ENCODE assay signal across 2 cellular contexts in the genomic region with DNA sequence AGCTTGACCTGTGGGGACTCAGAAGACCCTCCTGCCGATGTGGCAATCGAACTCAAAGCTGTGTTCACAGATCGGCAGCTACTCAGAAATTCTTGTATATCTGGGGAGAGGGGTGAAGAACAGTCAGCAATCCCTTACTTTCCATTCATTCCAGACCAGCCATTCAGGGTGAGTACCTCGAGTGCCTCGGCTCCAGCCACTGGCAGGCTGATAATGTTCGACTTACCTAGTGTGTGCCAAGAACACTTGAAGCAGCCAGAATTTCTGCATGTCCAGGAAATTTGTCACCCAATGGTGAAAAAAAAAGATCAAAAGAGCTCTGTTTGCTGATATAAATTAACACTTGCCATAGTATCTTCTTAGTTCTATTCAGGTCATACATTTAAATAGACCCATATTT.
TF ChIP-seq lines count a peak whose summit lies in the region.

No MANE protein-coding gene starts in this region.

TF ChIP-seq in GM23338, 12 proteins besides CTCF, POLR2A, EP300 and RAD21 (continued from another document):
- TF ChIP-seq, protein P1, sequence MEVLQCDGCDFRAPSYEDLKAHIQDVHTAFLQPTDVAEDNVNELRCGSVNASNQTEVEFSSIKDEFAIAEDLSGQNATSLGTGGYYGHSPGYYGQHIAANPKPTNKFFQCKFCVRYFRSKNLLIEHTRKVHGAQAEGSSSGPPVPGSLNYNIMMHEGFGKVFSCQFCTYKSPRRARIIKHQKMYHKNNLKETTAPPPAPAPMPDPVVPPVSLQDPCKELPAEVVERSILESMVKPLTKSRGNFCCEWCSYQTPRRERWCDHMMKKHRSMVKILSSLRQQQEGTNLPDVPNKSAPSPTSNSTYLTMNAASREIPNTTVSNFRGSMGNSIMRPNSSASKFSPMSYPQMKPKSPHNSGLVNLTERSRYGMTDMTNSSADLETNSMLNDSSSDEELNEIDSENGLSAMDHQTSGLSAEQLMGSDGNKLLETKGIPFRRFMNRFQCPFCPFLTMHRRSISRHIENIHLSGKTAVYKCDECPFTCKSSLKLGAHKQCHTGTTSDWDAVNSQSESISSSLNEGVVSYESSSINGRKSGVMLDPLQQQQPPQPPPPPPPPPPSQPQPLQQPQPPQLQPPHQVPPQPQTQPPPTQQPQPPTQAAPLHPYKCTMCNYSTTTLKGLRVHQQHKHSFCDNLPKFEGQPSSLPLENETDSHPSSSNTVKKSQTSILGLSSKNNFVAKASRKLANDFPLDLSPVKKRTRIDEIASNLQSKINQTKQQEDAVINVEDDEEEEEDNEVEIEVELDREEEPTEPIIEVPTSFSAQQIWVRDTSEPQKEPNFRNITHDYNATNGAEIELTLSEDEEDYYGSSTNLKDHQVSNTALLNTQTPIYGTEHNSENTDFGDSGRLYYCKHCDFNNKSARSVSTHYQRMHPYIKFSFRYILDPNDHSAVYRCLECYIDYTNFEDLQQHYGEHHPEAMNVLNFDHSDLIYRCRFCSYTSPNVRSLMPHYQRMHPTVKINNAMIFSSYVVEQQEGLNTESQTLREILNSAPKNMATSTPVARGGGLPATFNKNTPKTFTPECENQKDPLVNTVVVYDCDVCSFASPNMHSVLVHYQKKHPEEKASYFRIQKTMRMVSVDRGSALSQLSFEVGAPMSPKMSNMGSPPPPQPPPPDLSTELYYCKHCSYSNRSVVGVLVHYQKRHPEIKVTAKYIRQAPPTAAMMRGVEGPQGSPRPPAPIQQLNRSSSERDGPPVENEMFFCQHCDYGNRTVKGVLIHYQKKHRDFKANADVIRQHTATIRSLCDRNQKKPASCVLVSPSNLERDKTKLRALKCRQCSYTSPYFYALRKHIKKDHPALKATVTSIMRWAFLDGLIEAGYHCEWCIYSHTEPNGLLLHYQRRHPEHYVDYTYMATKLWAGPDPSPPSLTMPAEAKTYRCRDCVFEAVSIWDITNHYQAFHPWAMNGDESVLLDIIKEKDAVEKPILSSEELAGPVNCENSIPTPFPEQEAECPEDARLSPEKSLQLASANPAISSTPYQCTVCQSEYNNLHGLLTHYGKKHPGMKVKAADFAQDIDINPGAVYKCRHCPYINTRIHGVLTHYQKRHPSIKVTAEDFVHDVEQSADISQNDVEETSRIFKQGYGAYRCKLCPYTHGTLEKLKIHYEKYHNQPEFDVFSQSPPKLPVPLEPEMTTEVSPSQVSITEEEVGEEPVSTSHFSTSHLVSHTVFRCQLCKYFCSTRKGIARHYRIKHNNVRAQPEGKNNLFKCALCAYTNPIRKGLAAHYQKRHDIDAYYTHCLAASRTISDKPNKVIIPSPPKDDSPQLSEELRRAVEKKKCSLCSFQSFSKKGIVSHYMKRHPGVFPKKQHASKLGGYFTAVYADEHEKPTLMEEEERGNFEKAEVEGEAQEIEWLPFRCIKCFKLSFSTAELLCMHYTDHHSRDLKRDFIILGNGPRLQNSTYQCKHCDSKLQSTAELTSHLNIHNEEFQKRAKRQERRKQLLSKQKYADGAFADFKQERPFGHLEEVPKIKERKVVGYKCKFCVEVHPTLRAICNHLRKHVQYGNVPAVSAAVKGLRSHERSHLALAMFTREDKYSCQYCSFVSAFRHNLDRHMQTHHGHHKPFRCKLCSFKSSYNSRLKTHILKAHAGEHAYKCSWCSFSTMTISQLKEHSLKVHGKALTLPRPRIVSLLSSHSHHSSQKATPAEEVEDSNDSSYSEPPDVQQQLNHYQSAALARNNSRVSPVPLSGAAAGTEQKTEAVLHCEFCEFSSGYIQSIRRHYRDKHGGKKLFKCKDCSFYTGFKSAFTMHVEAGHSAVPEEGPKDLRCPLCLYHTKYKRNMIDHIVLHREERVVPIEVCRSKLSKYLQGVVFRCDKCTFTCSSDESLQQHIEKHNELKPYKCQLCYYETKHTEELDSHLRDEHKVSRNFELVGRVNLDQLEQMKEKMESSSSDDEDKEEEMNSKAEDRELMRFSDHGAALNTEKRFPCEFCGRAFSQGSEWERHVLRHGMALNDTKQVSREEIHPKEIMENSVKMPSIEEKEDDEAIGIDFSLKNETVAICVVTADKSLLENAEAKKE (CRISPR knock-in tag; IDR thresholded peaks at IDR 0.05), result no peak
- TF ChIP-seq, protein P2, sequence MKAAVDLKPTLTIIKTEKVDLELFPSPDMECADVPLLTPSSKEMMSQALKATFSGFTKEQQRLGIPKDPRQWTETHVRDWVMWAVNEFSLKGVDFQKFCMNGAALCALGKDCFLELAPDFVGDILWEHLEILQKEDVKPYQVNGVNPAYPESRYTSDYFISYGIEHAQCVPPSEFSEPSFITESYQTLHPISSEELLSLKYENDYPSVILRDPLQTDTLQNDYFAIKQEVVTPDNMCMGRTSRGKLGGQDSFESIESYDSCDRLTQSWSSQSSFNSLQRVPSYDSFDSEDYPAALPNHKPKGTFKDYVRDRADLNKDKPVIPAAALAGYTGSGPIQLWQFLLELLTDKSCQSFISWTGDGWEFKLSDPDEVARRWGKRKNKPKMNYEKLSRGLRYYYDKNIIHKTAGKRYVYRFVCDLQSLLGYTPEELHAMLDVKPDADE (IDR thresholded peaks at IDR 0.05), result no peak
- TF ChIP-seq CREB1 (CRISPR knock-in tag; IDR thresholded peaks at IDR 0.05; ENCODE audit: low read depth) (no peak), NANOG (IDR thresholded peaks at IDR 0.05; ENCODE audit: borderline replicate concordance) (no peak), EZH2phosphoT487 (IDR thresholded peaks at IDR 0.05; ENCODE audit: unreplicated experiment) (no peak)
- TF ChIP-seq, protein P3, sequence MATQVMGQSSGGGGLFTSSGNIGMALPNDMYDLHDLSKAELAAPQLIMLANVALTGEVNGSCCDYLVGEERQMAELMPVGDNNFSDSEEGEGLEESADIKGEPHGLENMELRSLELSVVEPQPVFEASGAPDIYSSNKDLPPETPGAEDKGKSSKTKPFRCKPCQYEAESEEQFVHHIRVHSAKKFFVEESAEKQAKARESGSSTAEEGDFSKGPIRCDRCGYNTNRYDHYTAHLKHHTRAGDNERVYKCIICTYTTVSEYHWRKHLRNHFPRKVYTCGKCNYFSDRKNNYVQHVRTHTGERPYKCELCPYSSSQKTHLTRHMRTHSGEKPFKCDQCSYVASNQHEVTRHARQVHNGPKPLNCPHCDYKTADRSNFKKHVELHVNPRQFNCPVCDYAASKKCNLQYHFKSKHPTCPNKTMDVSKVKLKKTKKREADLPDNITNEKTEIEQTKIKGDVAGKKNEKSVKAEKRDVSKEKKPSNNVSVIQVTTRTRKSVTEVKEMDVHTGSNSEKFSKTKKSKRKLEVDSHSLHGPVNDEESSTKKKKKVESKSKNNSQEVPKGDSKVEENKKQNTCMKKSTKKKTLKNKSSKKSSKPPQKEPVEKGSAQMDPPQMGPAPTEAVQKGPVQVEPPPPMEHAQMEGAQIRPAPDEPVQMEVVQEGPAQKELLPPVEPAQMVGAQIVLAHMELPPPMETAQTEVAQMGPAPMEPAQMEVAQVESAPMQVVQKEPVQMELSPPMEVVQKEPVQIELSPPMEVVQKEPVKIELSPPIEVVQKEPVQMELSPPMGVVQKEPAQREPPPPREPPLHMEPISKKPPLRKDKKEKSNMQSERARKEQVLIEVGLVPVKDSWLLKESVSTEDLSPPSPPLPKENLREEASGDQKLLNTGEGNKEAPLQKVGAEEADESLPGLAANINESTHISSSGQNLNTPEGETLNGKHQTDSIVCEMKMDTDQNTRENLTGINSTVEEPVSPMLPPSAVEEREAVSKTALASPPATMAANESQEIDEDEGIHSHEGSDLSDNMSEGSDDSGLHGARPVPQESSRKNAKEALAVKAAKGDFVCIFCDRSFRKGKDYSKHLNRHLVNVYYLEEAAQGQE (IDR thresholded peaks at IDR 0.05; ENCODE audit: unreplicated experiment), result no peak

TF ChIP-seq in WTC11, 78 proteins besides CTCF, POLR2A, EP300 and RAD21 (continued from another document):
- TF ChIP-seq, protein P4, sequence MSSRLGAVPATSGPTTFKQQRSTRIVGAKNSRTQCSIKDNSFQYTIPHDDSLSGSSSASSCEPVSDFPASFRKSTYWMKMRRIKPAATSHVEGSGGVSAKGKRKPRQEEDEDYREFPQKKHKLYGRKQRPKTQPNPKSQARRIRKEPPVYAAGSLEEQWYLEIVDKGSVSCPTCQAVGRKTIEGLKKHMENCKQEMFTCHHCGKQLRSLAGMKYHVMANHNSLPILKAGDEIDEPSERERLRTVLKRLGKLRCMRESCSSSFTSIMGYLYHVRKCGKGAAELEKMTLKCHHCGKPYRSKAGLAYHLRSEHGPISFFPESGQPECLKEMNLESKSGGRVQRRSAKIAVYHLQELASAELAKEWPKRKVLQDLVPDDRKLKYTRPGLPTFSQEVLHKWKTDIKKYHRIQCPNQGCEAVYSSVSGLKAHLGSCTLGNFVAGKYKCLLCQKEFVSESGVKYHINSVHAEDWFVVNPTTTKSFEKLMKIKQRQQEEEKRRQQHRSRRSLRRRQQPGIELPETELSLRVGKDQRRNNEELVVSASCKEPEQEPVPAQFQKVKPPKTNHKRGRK (CRISPR knock-in tag; IDR thresholded peaks at IDR 0.05; ENCODE audit: borderline replicate concordance), result no peak
- TF ChIP-seq ZNF416 (CRISPR knock-in tag; IDR thresholded peaks at IDR 0.05) (no peak), GABPB1 (CRISPR knock-in tag; IDR thresholded peaks at IDR 0.05) (no peak), ZNF263 (CRISPR knock-in tag; IDR thresholded peaks at IDR 0.05; ENCODE audit: low read depth) (no peak), ESRRA (CRISPR knock-in tag; IDR thresholded peaks at IDR 0.05; ENCODE audit: borderline replicate concordance) (no peak), HMGA2 (CRISPR knock-in tag; IDR thresholded peaks at IDR 0.05) (no peak), NR2C2 (CRISPR knock-in tag; IDR thresholded peaks at IDR 0.05) (no peak)
- TF ChIP-seq, protein P5, sequence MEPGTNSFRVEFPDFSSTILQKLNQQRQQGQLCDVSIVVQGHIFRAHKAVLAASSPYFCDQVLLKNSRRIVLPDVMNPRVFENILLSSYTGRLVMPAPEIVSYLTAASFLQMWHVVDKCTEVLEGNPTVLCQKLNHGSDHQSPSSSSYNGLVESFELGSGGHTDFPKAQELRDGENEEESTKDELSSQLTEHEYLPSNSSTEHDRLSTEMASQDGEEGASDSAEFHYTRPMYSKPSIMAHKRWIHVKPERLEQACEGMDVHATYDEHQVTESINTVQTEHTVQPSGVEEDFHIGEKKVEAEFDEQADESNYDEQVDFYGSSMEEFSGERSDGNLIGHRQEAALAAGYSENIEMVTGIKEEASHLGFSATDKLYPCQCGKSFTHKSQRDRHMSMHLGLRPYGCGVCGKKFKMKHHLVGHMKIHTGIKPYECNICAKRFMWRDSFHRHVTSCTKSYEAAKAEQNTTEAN (CRISPR knock-in tag; IDR thresholded peaks at IDR 0.05), result no peak
- TF ChIP-seq, protein P6, sequence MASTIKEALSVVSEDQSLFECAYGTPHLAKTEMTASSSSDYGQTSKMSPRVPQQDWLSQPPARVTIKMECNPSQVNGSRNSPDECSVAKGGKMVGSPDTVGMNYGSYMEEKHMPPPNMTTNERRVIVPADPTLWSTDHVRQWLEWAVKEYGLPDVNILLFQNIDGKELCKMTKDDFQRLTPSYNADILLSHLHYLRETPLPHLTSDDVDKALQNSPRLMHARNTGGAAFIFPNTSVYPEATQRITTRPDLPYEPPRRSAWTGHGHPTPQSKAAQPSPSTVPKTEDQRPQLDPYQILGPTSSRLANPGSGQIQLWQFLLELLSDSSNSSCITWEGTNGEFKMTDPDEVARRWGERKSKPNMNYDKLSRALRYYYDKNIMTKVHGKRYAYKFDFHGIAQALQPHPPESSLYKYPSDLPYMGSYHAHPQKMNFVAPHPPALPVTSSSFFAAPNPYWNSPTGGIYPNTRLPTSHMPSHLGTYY (CRISPR knock-in tag; IDR thresholded peaks at IDR 0.05), result no peak
- TF ChIP-seq, protein P7, sequence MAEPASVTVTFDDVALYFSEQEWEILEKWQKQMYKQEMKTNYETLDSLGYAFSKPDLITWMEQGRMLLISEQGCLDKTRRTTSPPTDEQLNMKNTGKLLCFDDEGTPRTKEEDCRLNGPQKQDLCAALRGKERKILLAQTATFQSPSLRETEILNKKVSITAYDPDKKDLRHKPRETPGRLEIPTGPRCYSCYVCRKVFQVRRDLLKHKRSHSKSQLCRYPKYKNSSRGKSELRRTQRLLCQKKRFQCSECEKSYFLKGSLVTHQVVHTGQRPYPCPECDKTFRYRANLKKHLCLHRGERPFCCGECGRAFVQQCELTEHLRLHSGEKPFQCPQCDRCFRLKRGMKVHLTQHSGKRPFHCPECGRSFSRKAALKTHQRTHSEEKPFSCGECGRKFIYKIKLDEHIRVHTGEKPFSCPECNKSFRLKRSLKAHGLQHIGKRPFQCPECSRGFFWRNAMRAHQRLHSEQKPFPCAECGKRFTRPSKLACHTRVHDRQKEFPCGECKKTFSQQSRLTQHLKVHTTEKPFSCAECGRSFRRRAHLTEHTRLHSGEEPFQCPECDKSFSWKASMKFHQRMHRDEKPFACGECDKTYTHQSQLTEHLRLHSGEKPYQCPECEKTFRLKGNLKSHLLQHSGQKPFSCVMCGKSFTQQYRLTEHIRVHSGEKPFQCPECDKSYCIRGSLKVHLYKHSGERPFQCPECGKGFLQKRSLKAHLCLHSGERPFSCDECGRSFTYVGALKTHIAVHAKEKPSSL (CRISPR knock-in tag; conservative IDR thresholded peaks at IDR 0.05), result no peak
TF ChIP-seq in WTC11: peak in this region for 0.
